Comparison of ENCODE assay signal across 20 cellular contexts in genomic region chr2:146669735-146670134, GRCh38.
A peak's percentile ranks its signal among the peaks of the same experiment; 100 is the strongest.
DNase-seq lines count a peak whose midpoint lies in the region; ATAC-seq and TF ChIP-seq lines count a peak whose summit lies in the region.
"Had no signal": no experiment of that assay in that cellular context is flagged by ENCODE, and none has a peak within 500 bp of the region (broad histone marks: within the 10 kb centered on the region; RNA-seq: fewer than 3 reads in every experiment).

No MANE protein-coding gene starts in this region.

- intact Hi-C loops in MCF 10A (cut with micrococcal nuclease), result no loop called here
- intact Hi-C loops in breast epithelium (cut with DNase I; ENCODE audit: low total_unique reads), result no loop called here
- intact Hi-C loops in mammary epithelial cell (cut with micrococcal nuclease), result loop anchor here (10.0 kb wide), 1 partner anchor 915 kb away; no protein-coding TSS in a partner anchor
- intact Hi-C loops in CD14-positive monocyte (cut with micrococcal nuclease), result no loop called here

- BruUV-seq in MCF 10A (replicated peaks; lab: Mats Ljungman, UMichigan) (no TSS peak), mammary epithelial cell (replicated peaks; lab: Mats Ljungman, UMichigan) (no TSS peak)

- peaks cover 28% of the 10 kb centered on the region for H3K4me1 Mint-ChIP-seq in MCF 10A (ENCODE audit: insufficient read depth, unreplicated experiment)
- no peaks in the 10 kb centered on the region for H3K4me1 Mint-ChIP-seq in CD14-positive monocyte
- H3K4me1 Mint-ChIP-seq: B cell; CD8-positive, alpha-beta memory T cell had no signal

- no peaks in the 10 kb centered on the region for H3K27me3 Mint-ChIP-seq in MCF 10A (ENCODE audit: insufficient read depth, unreplicated experiment)
- H3K27me3 Mint-ChIP-seq in CD14-positive monocyte (ENCODE audit: low read depth in 3 of 3), result no peaks in the 10 kb centered on the region
- H3K27me3 Mint-ChIP-seq: CD4-positive, alpha-beta T cell; CD8-positive, alpha-beta memory T cell had no signal

- H3K4me3 ChIP-seq in breast epithelium, result no peak overlapping the region
- H3K4me3 ChIP-seq in mammary epithelial cell (replicated peaks in 1 of 3; ENCODE audit: insufficient read depth in 1 of 3, low read depth in 2 of 3, low read length in 3 of 3), result no peak overlapping the region
- H3K4me3 ChIP-seq: BLaER1, HAP-1 had no signal

- ATAC-seq in HG03175 (IDR thresholded peaks at IDR 0.05; ENCODE audit: unreplicated experiment), result no peak

- no peak overlapping the region for H3K27ac Mint-ChIP-seq in MCF 10A (ENCODE audit: low read depth, unreplicated experiment)
- H3K27ac Mint-ChIP-seq in CD14-positive monocyte, result no peak overlapping the region
- H3K27ac Mint-ChIP-seq: B cell; CD4-positive, alpha-beta T cell; CD8-positive, alpha-beta memory T cell; HFFc6 had no signal

- H3K9me3 ChIP-seq in breast epithelium (no peaks in the 10 kb centered on the region), mammary epithelial cell (replicated peaks; ENCODE audit: insufficient read depth, low read length) (no peaks in the 10 kb centered on the region)
- H3K9me3 ChIP-seq: BLaER1, HAP-1 had no signal

- CTCF ChIA-PET in MCF 10A (lab: Yijun Ruan, JAX), result no interaction called here
- CTCF ChIA-PET in mammary epithelial cell (lab: Charles Lee; ENCODE audit: low non-redundant PET), result no interaction called here

- H3K79me2 ChIP-seq in mammary epithelial cell (ENCODE audit: insufficient read depth, low read length), result no peaks in the 10 kb centered on the region

- no peak overlapping the region for H3K4me2 ChIP-seq in mammary epithelial cell (ENCODE audit: insufficient read depth, low read depth, low read length)
- H3K4me2 ChIP-seq: BLaER1 had no signal

- no peaks in the 10 kb centered on the region for H3K36me3 ChIP-seq in breast epithelium
- H3K36me3 ChIP-seq in mammary epithelial cell (ENCODE audit: insufficient read depth, low read length), result no peaks in the 10 kb centered on the region
- H3K36me3 ChIP-seq: BLaER1, HAP-1 had no signal

- no peak overlapping the region for H2AFZ ChIP-seq in mammary epithelial cell (ENCODE audit: low read depth, low read length)

- 48% methylated on average over 3 of the region's 3 CpGs for WGBS in mammary epithelial cell (ENCODE audit: low coverage, missing lambda C conversion rate)

- H3K27me3 ChIP-seq in breast epithelium (no peaks in the 10 kb centered on the region), mammary epithelial cell (ENCODE audit: insufficient read depth, low read length) (no peaks in the 10 kb centered on the region)
- H3K27me3 ChIP-seq: BLaER1 had no signal

- H3K27ac ChIP-seq in breast epithelium, result no peak overlapping the region
- no peak overlapping the region for H3K27ac ChIP-seq in mammary epithelial cell (ENCODE audit: insufficient read depth, low read depth, low read length)
- H3K27ac ChIP-seq: 22Rv1, BLaER1, C4-2B had no signal

- H3K4me1 ChIP-seq in breast epithelium, result no peaks in the 10 kb centered on the region
- no peaks in the 10 kb centered on the region for H3K4me1 ChIP-seq in mammary epithelial cell (ENCODE audit: insufficient read depth, low read length)
- H3K4me1 ChIP-seq: BLaER1, HAP-1 had no signal

- POLR2A ChIA-PET in MCF 10A (lab: Yijun Ruan, JAX), result no interaction called here

- H4K20me1 ChIP-seq in mammary epithelial cell (ENCODE audit: insufficient read depth, low read length), result no peaks in the 10 kb centered on the region
- H4K20me1 ChIP-seq: BLaER1 had no signal

- H3K9me3 Mint-ChIP-seq in MCF 10A (ENCODE audit: unreplicated experiment) (no peaks in the 10 kb centered on the region), CD14-positive monocyte (peaks cover 0 to 2% (median 0%) of the 10 kb centered on the region in 7 donors)
- H3K9me3 Mint-ChIP-seq: CD4-positive, alpha-beta T cell; HFFc6 had no signal

- DNase-seq in MCF 10A (ENCODE audit: unreplicated experiment), result peak; percentile 27
- no peak for DNase-seq in breast epithelium (ENCODE audit: low spot score in 2 of 2)
- peak; percentile 2 for DNase-seq in M059J (ENCODE audit: low read depth)
- DNase-seq in mammary epithelial cell, result peak; percentile 84
- no peak for DNase-seq in NCI-H1417 (lab: John Stamatoyannopoulos, UW)
- DNase-seq in CD14-positive monocyte (ENCODE audit: low spot score), result no peak
- DNase-seq in NCI-H2227 treated with DMSO at 0.1 percent for 48 hours (lab: John Stamatoyannopoulos, UW), result no peak
- DNase-seq: Calu3; CD4-positive, alpha-beta T cell; CD8-positive, alpha-beta memory T cell; DMS53; DMS79 treated with DMSO at 0.1 percent for 48 hours; GF-D8; HFFc6 had no signal

- TF ChIP-seq CTCF in MCF 10A (IDR thresholded peaks at IDR 0.05; ENCODE audit: unreplicated experiment) (no peak), breast epithelium (IDR thresholded peaks at IDR 0.05) (no peak), mammary epithelial cell (conservative IDR thresholded peaks at IDR 0.05 in 1 of 2, IDR thresholded peaks at IDR 0.05 in 1 of 2; ENCODE audit: extremely low read depth in 1 of 2, insufficient read depth in 1 of 2, low read depth in 1 of 2, low read length in 2 of 2) (no peak), CD14-positive monocyte (IDR thresholded peaks at IDR 0.05) (no peak)

- dilution Hi-C loops in mammary epithelial cell (cut with HindIII; ENCODE audit: low sequenced_read_pairs), result no loop called here

- in situ Hi-C loops in mammary epithelial cell (cut with MboI; ENCODE audit: low sequenced_read_pairs in 2 of 2), result no loop called here

- H3K4me3 Mint-ChIP-seq in MCF 10A (ENCODE audit: unreplicated experiment) (no peak overlapping the region), CD14-positive monocyte (no peak overlapping the region)
- H3K4me3 Mint-ChIP-seq: B cell; CD4-positive, alpha-beta T cell; CD8-positive, alpha-beta memory T cell; HFFc6 had no signal

- H3K9ac ChIP-seq in mammary epithelial cell (ENCODE audit: insufficient read depth, low read length), result no peak overlapping the region
- H3K9ac ChIP-seq: BLaER1 had no signal

- TF ChIP-seq POLR2A in breast epithelium (IDR thresholded peaks at IDR 0.05), result no peak

- H3K36me3 Mint-ChIP-seq in MCF 10A (ENCODE audit: insufficient read depth, unreplicated experiment) (no peaks in the 10 kb centered on the region), CD14-positive monocyte (no peaks in the 10 kb centered on the region)
- H3K36me3 Mint-ChIP-seq: CD8-positive, alpha-beta memory T cell had no signal

Comparison
In these comparisons a context has a peak if more than half of its experiments do, and no peak if none do; other contexts are left out.
1. DNase-seq: peak in MCF 10A (single experiment), M059J (single experiment) and mammary epithelial cell (single experiment); none in breast epithelium (0 of 2), NCI-H1417 (0 of 3), CD14-positive monocyte (single experiment) and NCI-H2227 treated with DMSO at 0.1 percent for 48 hours (single experiment).